ENCODE assay signal across 1 cellular context in genomic region chr6:24126586-24127192, GRCh38.
TF ChIP-seq lines count a peak whose summit lies in the region.

No MANE protein-coding gene starts in this region.

TF ChIP-seq in K562, 482 proteins besides CTCF, POLR2A, EP300 and RAD21 (continued from another document):
- 0 out of 6 replicates have a peak, but pooled peaks of 1 of the 3 experiments have one; percentile 22 for TF ChIP-seq ZBTB11 (CRISPR knock-in tag; IDR thresholded peaks at IDR 0.05)
- peak; percentile 78 for TF ChIP-seq ZNF766 (CRISPR knock-in tag; conservative IDR thresholded peaks at IDR 0.05)
- TF ChIP-seq GTF2F1 (IDR thresholded peaks at IDR 0.05; ENCODE audit: low read depth, low read length), result no peak
- peak in 1 of 2 experiments; percentile 57 for TF ChIP-seq AFF1 (IDR thresholded peaks at IDR 0.05; ENCODE audit: low read depth in 1 of 2, partially characterized antibody in 2 of 2)
- TF ChIP-seq PHTF2 (CRISPR knock-in tag; IDR thresholded peaks at IDR 0.05), result no peak
